In the genomic region with DNA sequence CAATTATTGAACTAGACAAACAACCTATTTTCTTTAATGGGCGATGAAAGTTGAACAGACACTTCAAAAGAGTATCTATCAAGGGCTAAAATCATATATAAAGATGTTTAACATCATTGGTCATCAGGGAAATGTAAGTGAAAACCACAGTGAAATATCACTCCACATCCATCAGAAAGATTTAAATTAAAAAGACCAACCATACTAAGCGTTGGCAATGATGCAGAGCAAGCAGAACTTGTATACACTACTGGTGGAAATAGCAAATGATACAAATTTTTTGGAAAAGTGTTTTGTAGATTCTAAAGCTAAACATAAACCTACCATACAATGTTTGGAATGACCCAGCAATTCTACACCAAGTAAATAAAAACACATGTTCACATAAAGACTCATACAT, we compare ENCODE assay signal across 34 cellular contexts.
"Had no signal": no experiment of that assay in that cellular context is flagged by ENCODE, and none has a peak within 500 bp of the region (broad histone marks: within the 10 kb centered on the region; RNA-seq: fewer than 3 reads in every experiment).

No MANE protein-coding gene starts in this region.

- H3K4me3 ChIP-seq: MG63 had no signal

- DNase-seq: Karpas-422, Kasumi-1, MG63, MM.1S, NCI-H1048, NCI-H1092, NCI-H1092 treated with DMSO at 0.1 percent for 48 hours, NCI-H1105, NCI-H1105 treated with DMSO at 0.1 percent for 48 hours, NCI-H1417, NCI-H1417 treated with DMSO at 0.1 percent for 48 hours, NCI-H1436, NCI-H1436 treated with DMSO at 0.1 percent for 48 hours, NCI-H146, NCI-H1694, NCI-H1694 treated with DMSO at 0.1 percent for 48 hours, NCI-H187, NCI-H187 treated with DMSO at 0.1 percent for 48 hours, NCI-H1930, NCI-H2029, NCI-H2029 treated with DMSO at 0.1 percent for 48 hours, NCI-H2081 treated with DMSO at 0.1 percent for 48 hours, NCI-H2107, NCI-H2171, NCI-H2171 treated with DMSO at 0.1 percent for 48 hours, NCI-H2227 treated with DMSO at 0.1 percent for 48 hours, NCI-H226, NCI-H345, NCI-H446, NCI-H446 treated with DMSO at 0.1 percent for 48 hours, NCI-H510A, NCI-H510A treated with DMSO at 0.1 percent for 48 hours, NCI-H524, NCI-H524 treated with DMSO at 0.1 percent for 48 hours had no signal

- H3K36me3 ChIP-seq: MG63 had no signal

- H3K27me3 ChIP-seq: MG63 had no signal
